16 cellular contexts compared by ENCODE assay signal in genomic region chr17:2931426-2931825, GRCh38.
DNase-seq lines count a peak whose midpoint lies in the region; ATAC-seq and TF ChIP-seq lines count a peak whose summit lies in the region.
"Had no signal": no experiment of that assay in that cellular context is flagged by ENCODE, and none has a peak within 500 bp of the region (broad histone marks: within the 10 kb centered on the region; RNA-seq: fewer than 3 reads in every experiment).

No MANE protein-coding gene starts in this region.

- H3K4me1 ChIP-seq in endocrine pancreas (ENCODE audit: control insufficient read depth, insufficient read depth, low read length) (peaks cover 10% of the 10 kb centered on the region), neural progenitor cell (peaks cover 18% of the 10 kb centered on the region), SJCRH30 (no peaks in the 10 kb centered on the region)

- peak overlapping the region; percentile 38 for H3K4me2 ChIP-seq in neural progenitor cell

- no peak overlapping the region for H3K27ac ChIP-seq in neural progenitor cell
- no peak overlapping the region for H3K27ac ChIP-seq in SJCRH30

- H3K4me1 Mint-ChIP-seq in neural progenitor cell = peaks cover 32% of the 10 kb centered on the region

- H4K20me1 ChIP-seq in neural progenitor cell (ENCODE audit: low read depth) = no peaks in the 10 kb centered on the region

- H3K36me3 ChIP-seq in endocrine pancreas (ENCODE audit: control insufficient read depth, insufficient read depth, low read length) = no peaks in the 10 kb centered on the region
- H3K36me3 ChIP-seq in neural progenitor cell = no peaks in the 10 kb centered on the region
- H3K36me3 ChIP-seq in SJCRH30 = no peaks in the 10 kb centered on the region

- DNase-seq in DMS53 treated with DMSO at 0.1 percent for 48 hours (lab: John Stamatoyannopoulos, UW; ENCODE audit: unreplicated experiment) (peak; percentile 47), NCI-H69 (lab: John Stamatoyannopoulos, UW) (peak; percentile 21), neural progenitor cell (ENCODE audit: low spot score) (peak; percentile 50), SJCRH30 (no peak)
- no peak for DNase-seq in stimulated activated CD4-positive, alpha-beta T cell treated with anti-CD3 and anti-CD28 coated beads, Interleukin-4, amount 100 ng/mL, for 4 hours
- DNase-seq: activated CD4-positive, alpha-beta T cell treated with anti-CD3 and anti-CD28 coated beads for 4 hours; left ventricle myocardium superior; NCI-H1694; NCI-H748 treated with DMSO at 0.1 percent for 48 hours; stimulated activated CD4-positive, alpha-beta T cell treated with anti-CD3 and anti-CD28 coated beads, Interleukin-15, amount 100 ng/mL, for 24 hours; substantia nigra; T-helper 2 cell had no signal

- H3K9ac ChIP-seq in endocrine pancreas (ENCODE audit: control insufficient read depth, insufficient read depth, low read length) (no peak overlapping the region), neural progenitor cell (no peak overlapping the region)

- no peak overlapping the region for H3K27ac Mint-ChIP-seq in neural progenitor cell
- H3K27ac Mint-ChIP-seq: activated naive CD4-positive, alpha-beta T cell treated with anti-CD3 and anti-CD28 coated beads, Interleukin-2, amount 50 U/mL, for 72 hours had no signal

- H3K9me3 Mint-ChIP-seq in neural progenitor cell = no peaks in the 10 kb centered on the region
- H3K9me3 Mint-ChIP-seq: activated naive CD4-positive, alpha-beta T cell treated with anti-CD3 and anti-CD28 coated beads, Interleukin-2, amount 50 U/mL, for 72 hours had no signal

- H2AFZ ChIP-seq in neural progenitor cell (replicated peaks) = no peak overlapping the region

- no peaks in the 10 kb centered on the region for H3K9me3 ChIP-seq in endocrine pancreas (ENCODE audit: control insufficient read depth, low read length)
- H3K9me3 ChIP-seq in neural progenitor cell (ENCODE audit: low read depth) = no peaks in the 10 kb centered on the region
- H3K9me3 ChIP-seq in SJCRH30 (replicated peaks) = no peaks in the 10 kb centered on the region

- H3K36me3 Mint-ChIP-seq in neural progenitor cell = no peaks in the 10 kb centered on the region
- H3K36me3 Mint-ChIP-seq: activated naive CD4-positive, alpha-beta T cell treated with anti-CD3 and anti-CD28 coated beads, Interleukin-2, amount 50 U/mL, for 72 hours had no signal

- H3F3A ChIP-seq in neural progenitor cell (ENCODE audit: low read depth) = peaks cover 8% of the 10 kb centered on the region

- TF ChIP-seq CTCF in neural progenitor cell (IDR thresholded peaks at IDR 0.05) = no peak

- H3K27me3 Mint-ChIP-seq in neural progenitor cell (ENCODE audit: insufficient read depth, low read depth) = peaks cover 8% of the 10 kb centered on the region

- peak overlapping the region; percentile 3 for H3K4me3 ChIP-seq in endocrine pancreas (ENCODE audit: control insufficient read depth, insufficient read depth, low read length)
- no peak overlapping the region for H3K4me3 ChIP-seq in neural progenitor cell
- H3K4me3 ChIP-seq in SJCRH30 = no peak overlapping the region

- no peaks in the 10 kb centered on the region for H3K79me2 ChIP-seq in neural progenitor cell (ENCODE audit: low read depth)

- ATAC-seq in SK-N-SH treated with all-trans-retinoic acid at 6 μM for 48 hours (no peak), HG03175 (IDR thresholded peaks at IDR 0.05; ENCODE audit: unreplicated experiment) (no peak)
- ATAC-seq: activated naive CD4-positive, alpha-beta T cell treated with anti-CD3 and anti-CD28 coated beads, Interleukin-2, amount 50 U/mL, for 72 hours; left ventricle myocardium superior had no signal

- no peaks in the 10 kb centered on the region for H3K27me3 ChIP-seq in endocrine pancreas (ENCODE audit: control insufficient read depth, insufficient read depth, low read length)
- no peaks in the 10 kb centered on the region for H3K27me3 ChIP-seq in neural progenitor cell
- no peaks in the 10 kb centered on the region for H3K27me3 ChIP-seq in SJCRH30

- H3K4me3 Mint-ChIP-seq in neural progenitor cell = no peak overlapping the region

TF ChIP-seq in SK-N-SH treated with all-trans-retinoic acid at 6 μM for 48 hours, 23 proteins besides CTCF, POLR2A, EP300 and RAD21 (continues in another document):
- TF ChIP-seq CSRNP3 (CRISPR knock-in tag; IDR thresholded peaks at IDR 0.05) (no peak), POU6F1 (CRISPR knock-in tag; IDR thresholded peaks at IDR 0.05; ENCODE audit: borderline replicate concordance, low read depth) (no peak), TSHZ2 (CRISPR knock-in tag; IDR thresholded peaks at IDR 0.05) (no peak), ARNTL (CRISPR knock-in tag; IDR thresholded peaks at IDR 0.05; ENCODE audit: borderline replicate concordance, low read depth) (no peak), CREB5 (CRISPR knock-in tag; IDR thresholded peaks at IDR 0.05; ENCODE audit: low read depth) (no peak), ZNF565 (CRISPR knock-in tag; conservative IDR thresholded peaks at IDR 0.05; ENCODE audit: low read depth) (no peak), ISL1 (CRISPR knock-in tag; IDR thresholded peaks at IDR 0.05) (no peak), OSR1 (CRISPR knock-in tag; IDR thresholded peaks at IDR 0.05) (no peak), CSDC2 (CRISPR knock-in tag; IDR thresholded peaks at IDR 0.05) (no peak)

Comparison
In these comparisons a context has a peak if more than half of its experiments do, and no peak if none do; other contexts are left out.
1. DNase-seq: peak in DMS53 treated with DMSO at 0.1 percent for 48 hours (single experiment), NCI-H69 (single experiment) and neural progenitor cell (single experiment); none in stimulated activated CD4-positive, alpha-beta T cell treated with anti-CD3 and anti-CD28 coated beads, Interleukin-4, amount 100 ng/mL, for 4 hours (0 of 2) and SJCRH30 (0 of 2).